ENCODE assay signal across 21 cellular contexts in genomic region chr2:150643106-150643730, GRCh38.
DNase-seq lines count a peak whose midpoint lies in the region; ATAC-seq, FAIRE-seq and TF ChIP-seq lines count a peak whose summit lies in the region.
"Had no signal": no experiment of that assay in that cellular context is flagged by ENCODE, and none has a peak within 500 bp of the region (broad histone marks: within the 10 kb centered on the region; RNA-seq: fewer than 3 reads in every experiment).

No MANE protein-coding gene starts in this region.

- no peak for TF ChIP-seq RAD21 in A549 (conservative IDR thresholded peaks at IDR 0.05 in 1 of 2, IDR thresholded peaks at IDR 0.05 in 1 of 2)

- no peaks in the 10 kb centered on the region; the same call in 1 of the 2 replicates for H3K27me3 Mint-ChIP-seq in HFFc6 (ENCODE audit: insufficient read depth)

- H3K4me3 ChIP-seq in A549: no peak overlapping the region
- H3K4me3 ChIP-seq in brain microvascular endothelial cell (ENCODE audit: low read depth, low read length): no peak overlapping the region
- no peak overlapping the region for H3K4me3 ChIP-seq in thyroid gland (replicated peaks in 1 of 3)
- H3K4me3 ChIP-seq: gastrocnemius medialis, skin epidermis, tibial artery had no signal

- CTCF ChIA-PET in A549 (lab: Yijun Ruan, JAX): interaction anchor here (0.6 kb wide), 1 partner anchor 294 kb away, joined by 3 read pairs; no protein-coding TSS in a partner anchor

- H3K36me3 ChIP-seq in brain microvascular endothelial cell (replicated peaks): no peaks in the 10 kb centered on the region
- H3K36me3 ChIP-seq in thyroid gland: no peaks in the 10 kb centered on the region
- H3K36me3 ChIP-seq: gastrocnemius medialis, tibial artery had no signal

- peaks cover 75% of the 10 kb centered on the region for H3K4me1 Mint-ChIP-seq in HFFc6 (ENCODE audit: low read depth)
- H3K4me1 Mint-ChIP-seq: activated CD4-positive, alpha-beta T cell treated with anti-CD3 and anti-CD28 coated beads, Interleukin-2, amount 10 ng/mL, durations not matched to agents 24 days and 14 days; CD4-positive, CD25-positive, alpha-beta regulatory T cell; naive thymus-derived CD8-positive, alpha-beta T cell had no signal

- no peaks in the 10 kb centered on the region for H3K9me3 Mint-ChIP-seq in HFFc6
- H3K9me3 Mint-ChIP-seq: activated CD4-positive, alpha-beta T cell treated with anti-CD3 and anti-CD28 coated beads, Interleukin-2, amount 10 ng/mL, durations not matched to agents 24 days and 14 days; CD4-positive, CD25-positive, alpha-beta regulatory T cell had no signal

- H3K4me1 ChIP-seq in A549 (peaks cover 37% of the 10 kb centered on the region), thyroid gland (no peaks in the 10 kb centered on the region)

- TF ChIP-seq EP300 in A549 (IDR thresholded peaks at IDR 0.05): no peak

- no peaks in the 10 kb centered on the region for H3K36me3 Mint-ChIP-seq in HFFc6 (ENCODE audit: low read depth)
- H3K36me3 Mint-ChIP-seq: CD4-positive, CD25-positive, alpha-beta regulatory T cell; naive thymus-derived CD8-positive, alpha-beta T cell had no signal

- in situ Hi-C loops in brain microvascular endothelial cell (cut with HindIII; ENCODE audit: low pct_ligation_motif_present, low sequenced_read_pairs): no loop called here

- H3K27ac ChIP-seq in A549: peak overlapping the region; percentile 72 to 75; a peak in 4 of 6 replicates
- H3K27ac ChIP-seq in brain microvascular endothelial cell: peak overlapping the region; percentile 91
- no peak overlapping the region for H3K27ac ChIP-seq in thyroid gland
- H3K27ac ChIP-seq: gastrocnemius medialis, tibial artery had no signal

- H3K9me3 ChIP-seq in A549: no peaks in the 10 kb centered on the region
- no peaks in the 10 kb centered on the region for H3K9me3 ChIP-seq in thyroid gland
- H3K9me3 ChIP-seq: gastrocnemius medialis, tibial artery had no signal

- TF ChIP-seq POLR2A in A549 (IDR thresholded peaks at IDR 0.05; ENCODE audit: low read length) (no peak), thyroid gland (IDR thresholded peaks at IDR 0.05) (no peak)

- no peak overlapping the region; the same call in 2 of the 3 replicates for H3K4me2 ChIP-seq in A549

- WGBS in A549 (ENCODE audit: missing lambda C conversion rate): 91% methylated on average over 10 of the region's 10 CpGs
- 91% methylated on average over 10 of the region's 10 CpGs for WGBS in thyroid gland, 2 donors

- no peak for FAIRE-seq in A549 (lab: Jason Lieb, UNC)
- FAIRE-seq: endothelial cell of umbilical vein had no signal

- POLR2A ChIA-PET in A549 (lab: Yijun Ruan, JAX): no interaction called here

- no peak for DNase-seq in A549 (ENCODE audit: low read depth in 1 of 2, low spot score in 1 of 2)
- DNase-seq in HFFc6: no peak
- peak; percentile 33 for DNase-seq in brain microvascular endothelial cell
- DNase-seq in kidney tubule cell (ENCODE audit: low spot score): peak; percentile 83
- DNase-seq in KG1 (lab: John Stamatoyannopoulos, UW): no peak
- no peak for DNase-seq in thyroid gland
- DNase-seq: activated CD4-positive, alpha-beta T cell treated with anti-CD3 and anti-CD28 coated beads, Interleukin-2, amount 10 ng/mL, durations not matched to agents 24 days and 14 days; CD4-positive, CD25-positive, alpha-beta regulatory T cell; dermis blood vessel endothelial cell; gastrocnemius medialis; GF-D8; left cardiac atrium; naive thymus-derived CD8-positive, alpha-beta T cell; NCI-H774; SHP77 treated with DMSO at 0.1 percent for 48 hours; stimulated activated naive CD4-positive, alpha-beta T cell treated with Interleukin-2 at 50 U/mL for 16 hours; tibial artery had no signal

- intact Hi-C loops in thyroid gland (cut with DNase I): no loop called here

- H3K27ac Mint-ChIP-seq in HFFc6: peak overlapping the region; percentile 83
- H3K27ac Mint-ChIP-seq: activated CD4-positive, alpha-beta T cell treated with anti-CD3 and anti-CD28 coated beads, Interleukin-2, amount 10 ng/mL, durations not matched to agents 24 days and 14 days; CD4-positive, CD25-positive, alpha-beta regulatory T cell; naive thymus-derived CD8-positive, alpha-beta T cell had no signal

- ATAC-seq in A549 (no peak), HG03095 (IDR thresholded peaks at IDR 0.05; ENCODE audit: unreplicated experiment) (no peak), HG02678 (IDR thresholded peaks at IDR 0.05; ENCODE audit: unreplicated experiment) (no peak)
- ATAC-seq: gastrocnemius medialis; naive thymus-derived CD8-positive, alpha-beta T cell had no signal

- H3K27me3 ChIP-seq in brain microvascular endothelial cell (replicated peaks): no peaks in the 10 kb centered on the region
- H3K27me3 ChIP-seq in thyroid gland: no peaks in the 10 kb centered on the region
- H3K27me3 ChIP-seq: gastrocnemius medialis, tibial artery had no signal

- TF ChIP-seq CTCF in A549 (IDR thresholded peaks at IDR 0.05) (no peak), HFFc6 (IDR thresholded peaks at IDR 0.05) (no peak), brain microvascular endothelial cell (IDR thresholded peaks at IDR 0.05; ENCODE audit: low read depth, low read length, missing control alignments) (no peak), thyroid gland (IDR thresholded peaks at IDR 0.05) (no peak)

- no peak overlapping the region for H3K4me3 Mint-ChIP-seq in HFFc6
- H3K4me3 Mint-ChIP-seq: activated CD4-positive, alpha-beta T cell treated with anti-CD3 and anti-CD28 coated beads, Interleukin-2, amount 10 ng/mL, durations not matched to agents 24 days and 14 days; CD4-positive, CD25-positive, alpha-beta regulatory T cell; naive thymus-derived CD8-positive, alpha-beta T cell had no signal

TF ChIP-seq in A549, 52 proteins besides CTCF, POLR2A, EP300 and RAD21:
- TF ChIP-seq TP53 (CRISPR knock-in tag; IDR thresholded peaks at IDR 0.05): no peak
- TF ChIP-seq HOXB5 (CRISPR knock-in tag; IDR thresholded peaks at IDR 0.05): no peak
- TF ChIP-seq SREBF2 (IDR thresholded peaks at IDR 0.05): no peak
- TF ChIP-seq REST (IDR thresholded peaks at IDR 0.05): no peak
- no peak for TF ChIP-seq ESRRA (IDR thresholded peaks at IDR 0.05; ENCODE audit: borderline replicate concordance, low read length)
- TF ChIP-seq MYC (IDR thresholded peaks at IDR 0.05; ENCODE audit: borderline replicate concordance, low read length): no peak
- no peak for TF ChIP-seq CBX2 (IDR thresholded peaks at IDR 0.05; ENCODE audit: borderline replicate concordance, low read depth)
- no peak for TF ChIP-seq KDM1A (IDR thresholded peaks at IDR 0.05; ENCODE audit: low read depth)
- no peak for TF ChIP-seq RNF2 (IDR thresholded peaks at IDR 0.05; ENCODE audit: borderline replicate concordance, low read depth)
- TF ChIP-seq RCOR1 (IDR thresholded peaks at IDR 0.05; ENCODE audit: low read depth, low read length): no peak
- TF ChIP-seq CEBPB (IDR thresholded peaks at IDR 0.05): no peak
- no peak for TF ChIP-seq NFE2L2 (conservative IDR thresholded peaks at IDR 0.05; ENCODE audit: low read length)
- TF ChIP-seq FOXS1 (CRISPR knock-in tag; IDR thresholded peaks at IDR 0.05): no peak
- no peak for TF ChIP-seq CBX8 (IDR thresholded peaks at IDR 0.05)
- TF ChIP-seq RFX5 (IDR thresholded peaks at IDR 0.05): no peak

Comparison
In these comparisons a context has a peak if more than half of its experiments do, and no peak if none do; other contexts are left out.
1. DNase-seq: peak in brain microvascular endothelial cell (single experiment) and kidney tubule cell (single experiment); none in A549 (0 of 2), HFFc6 (single experiment), KG1 (single experiment) and thyroid gland (0 of 2).
2. H3K27ac ChIP-seq: peak in A549 (2 of 2) and brain microvascular endothelial cell (single experiment); none in thyroid gland (0 of 3).